21 cellular contexts compared by ENCODE assay signal in the genomic region with DNA sequence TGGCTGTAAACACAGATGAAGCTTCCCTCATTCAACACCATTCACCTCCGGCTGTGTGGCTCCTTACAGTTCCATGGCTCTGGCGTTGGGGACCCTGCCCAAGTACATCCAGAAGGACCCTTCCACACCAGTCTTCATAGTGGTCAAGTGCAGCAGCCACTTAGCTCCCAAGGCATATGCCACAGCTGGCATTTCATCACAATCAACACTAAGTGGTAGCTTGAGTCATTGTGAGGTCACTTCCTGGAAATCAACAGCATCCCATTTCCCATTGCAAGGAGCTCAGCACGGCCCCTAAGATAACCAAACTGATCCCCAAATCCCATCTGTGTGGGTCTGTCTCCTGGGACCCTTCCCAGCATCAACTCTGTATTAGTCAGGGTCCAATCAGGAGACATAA.
DNase-seq lines count a peak whose midpoint lies in the region; ATAC-seq and TF ChIP-seq lines count a peak whose summit lies in the region.
"Had no signal": no experiment of that assay in that cellular context is flagged by ENCODE, and none has a peak within 500 bp of the region (broad histone marks: within the 10 kb centered on the region; RNA-seq: fewer than 3 reads in every experiment).

No MANE protein-coding gene starts in this region.

- no peak overlapping the region for H3K4me3 ChIP-seq in A673 (ENCODE audit: low read depth, low read length, poor library complexity, severe bottlenecking)
- no peak overlapping the region for H3K4me3 ChIP-seq in fibroblast of the aortic adventitia (ENCODE audit: low read depth, low read length)
- no peak overlapping the region for H3K4me3 ChIP-seq in hepatocyte
- H3K4me3 ChIP-seq: gastroesophageal sphincter, left ventricle myocardium inferior had no signal

- ATAC-seq in WTC11, result no peak
- ATAC-seq in HG03521 (IDR thresholded peaks at IDR 0.05; ENCODE audit: unreplicated experiment), result no peak
- ATAC-seq: gastroesophageal sphincter; stimulated activated naive B cell treated with anti-CD40 and anti-IgM and Interleukin-4, amounts not matched to agents 10 μg/mL and 1 μg/mL and 100 μg/mL, for 72 hours had no signal

- POLR2A ChIA-PET in A673 (lab: Charles Lee; ENCODE audit: low non-redundant PET), result interaction anchor here (0.6 kb wide), 1 partner anchor 233 kb away, joined by 3 read pairs; no protein-coding TSS in a partner anchor
- POLR2A ChIA-PET in WTC11 (lab: Charles Lee), result no interaction called here

- no peaks in the 10 kb centered on the region for H3K9me3 Mint-ChIP-seq in WTC11
- H3K9me3 Mint-ChIP-seq: activated CD4-positive, alpha-beta T cell treated with anti-CD3 and anti-CD28 coated beads, Interleukin-2, amount 10 ng/mL, durations not matched to agents 24 days and 14 days had no signal

- H3K9me2 ChIP-seq in hepatocyte (replicated peaks; ENCODE audit: insufficient read depth), result no peaks in the 10 kb centered on the region
- H3K9me2 ChIP-seq: SK-N-SH had no signal

- intact Hi-C loops in A673 (cut with micrococcal nuclease; ENCODE audit: unreplicated experiment), result no loop called here

- no peaks in the 10 kb centered on the region for H3K36me3 ChIP-seq in A673 (ENCODE audit: insufficient read depth, low read length, poor library complexity, severe bottlenecking)
- H3K36me3 ChIP-seq in hepatocyte (replicated peaks; ENCODE audit: insufficient read depth, low read depth), result no peaks in the 10 kb centered on the region

- no peaks in the 10 kb centered on the region for H3K79me2 ChIP-seq in hepatocyte

- H3K9me3 ChIP-seq in A673 (ENCODE audit: low read depth, low read length, poor library complexity, severe bottlenecking), result no peaks in the 10 kb centered on the region
- peaks cover 3% of the 10 kb centered on the region for H3K9me3 ChIP-seq in hepatocyte (ENCODE audit: low read depth)

- WGBS in hepatocyte (ENCODE audit: low lambda C conversion rate, missing lambda C conversion rate), result 76% methylated on average over 3 of the region's 3 CpGs

- no TSS peak for BruUV-seq in A673 (replicated peaks; lab: Mats Ljungman, UMichigan)

- H3K27ac ChIP-seq in A673 (ENCODE audit: low read depth, low read length, poor library complexity, severe bottlenecking) (no peak overlapping the region), hepatocyte (no peak overlapping the region)
- H3K27ac ChIP-seq: gastroesophageal sphincter, left ventricle myocardium inferior had no signal

- H3K27ac Mint-ChIP-seq in WTC11, result no peak overlapping the region
- H3K27ac Mint-ChIP-seq: activated CD4-positive, alpha-beta T cell treated with anti-CD3 and anti-CD28 coated beads, Interleukin-2, amount 10 ng/mL, durations not matched to agents 24 days and 14 days; activated naive CD4-positive, alpha-beta T cell treated with anti-CD3 and anti-CD28 coated beads, Interleukin-2, amount 10 ng/mL, durations not matched to agents 7 days and 5 days; brain; CD8-positive, alpha-beta memory T cell had no signal

- CTCF ChIA-PET in A673 (lab: Charles Lee) (no interaction called here), WTC11 (lab: Charles Lee) (interaction anchor here (0.6 to 1.0 kb wide), 2 partner anchors 34 to 436 kb away, joined by 4 read pairs; no protein-coding TSS in a partner anchor)

- DNase-seq in A673 (ENCODE audit: low spot score), result peak; percentile 23
- DNase-seq in LHCN-M2 (ENCODE audit: low read depth), result peak; percentile 72
- DNase-seq in amniotic epithelial cell (ENCODE audit: low read depth), result peak; percentile 63
- peak; percentile 25 for DNase-seq in fibroblast of the aortic adventitia (ENCODE audit: low read depth)
- DNase-seq in activated naive CD4-positive, alpha-beta T cell treated with anti-CD3 and anti-CD28 coated beads, Interleukin-2, amount 50 U/mL, for 16 hours, result no peak
- no peak for DNase-seq in WTC11 (ENCODE audit: low spot score)
- no peak for DNase-seq in hepatocyte (ENCODE audit: low spot score)
- DNase-seq: ACHN; activated CD4-positive, alpha-beta T cell treated with anti-CD3 and anti-CD28 coated beads, Interleukin-2, amount 10 ng/mL, durations not matched to agents 24 days and 14 days; activated naive CD4-positive, alpha-beta T cell treated with anti-CD3 and anti-CD28 coated beads, Interleukin-2, amount 10 ng/mL, durations not matched to agents 7 days and 5 days; CD8-positive, alpha-beta memory T cell; GOT3; Karpas-422; left ventricle myocardium inferior; NCI-H187 treated with DMSO at 0.1 percent for 48 hours; NCI-H510A; SK-N-SH; stimulated activated naive B cell treated with anti-CD40 and anti-IgM and Interleukin-4, amounts not matched to agents 10 μg/mL and 1 μg/mL and 100 μg/mL, for 72 hours had no signal

- no peak overlapping the region for H2AFZ ChIP-seq in hepatocyte

- TF ChIP-seq CTCF in A673 (conservative IDR thresholded peaks at IDR 0.05; ENCODE audit: low read depth, low read length) (no peak), fibroblast of the aortic adventitia (IDR thresholded peaks at IDR 0.05; ENCODE audit: insufficient read depth, low read length) (no peak), WTC11 (IDR thresholded peaks at IDR 0.05) (no peak), hepatocyte (IDR thresholded peaks at IDR 0.05; ENCODE audit: poor library complexity) (no peak)

- peaks cover 4% of the 10 kb centered on the region for H3K36me3 Mint-ChIP-seq in WTC11

- H3K4me1 ChIP-seq in A673 (ENCODE audit: insufficient read depth, low read length, poor library complexity, severe bottlenecking) (no peaks in the 10 kb centered on the region), hepatocyte (ENCODE audit: insufficient read depth) (no peaks in the 10 kb centered on the region)
- H3K4me1 ChIP-seq: gastroesophageal sphincter, left ventricle myocardium inferior had no signal

- H4K20me1 ChIP-seq in hepatocyte (ENCODE audit: insufficient read depth, poor library complexity, severe bottlenecking), result no peaks in the 10 kb centered on the region

- H3K27me3 ChIP-seq in A673 (replicated peaks; ENCODE audit: insufficient read depth, low read depth, low read length, poor library complexity) (no peaks in the 10 kb centered on the region), hepatocyte (no peaks in the 10 kb centered on the region)
- H3K27me3 ChIP-seq: gastroesophageal sphincter had no signal

- no peak overlapping the region for H3K4me3 Mint-ChIP-seq in WTC11
- H3K4me3 Mint-ChIP-seq: activated CD4-positive, alpha-beta T cell treated with anti-CD3 and anti-CD28 coated beads, Interleukin-2, amount 10 ng/mL, durations not matched to agents 24 days and 14 days; activated naive CD4-positive, alpha-beta T cell treated with anti-CD3 and anti-CD28 coated beads, Interleukin-2, amount 10 ng/mL, durations not matched to agents 7 days and 5 days; brain; CD8-positive, alpha-beta memory T cell; stimulated activated naive B cell treated with anti-CD40 and anti-IgM and Interleukin-4, amounts not matched to agents 10 μg/mL and 1 μg/mL and 100 μg/mL, for 72 hours had no signal

- H3K4me1 Mint-ChIP-seq in WTC11, result no peaks in the 10 kb centered on the region
- H3K4me1 Mint-ChIP-seq: activated CD4-positive, alpha-beta T cell treated with anti-CD3 and anti-CD28 coated beads, Interleukin-2, amount 10 ng/mL, durations not matched to agents 24 days and 14 days; activated naive CD4-positive, alpha-beta T cell treated with anti-CD3 and anti-CD28 coated beads, Interleukin-2, amount 10 ng/mL, durations not matched to agents 7 days and 5 days; brain; CD8-positive, alpha-beta memory T cell had no signal

- H3K4me2 ChIP-seq in hepatocyte, result no peak overlapping the region
- H3K4me2 ChIP-seq: SK-N-SH had no signal

- no peaks in the 10 kb centered on the region for H3K27me3 Mint-ChIP-seq in WTC11 (ENCODE audit: low read depth)
- H3K27me3 Mint-ChIP-seq: activated CD4-positive, alpha-beta T cell treated with anti-CD3 and anti-CD28 coated beads, Interleukin-2, amount 10 ng/mL, durations not matched to agents 24 days and 14 days; activated naive CD4-positive, alpha-beta T cell treated with anti-CD3 and anti-CD28 coated beads, Interleukin-2, amount 10 ng/mL, durations not matched to agents 7 days and 5 days; brain; stimulated activated naive B cell treated with anti-CD40 and anti-IgM and Interleukin-4, amounts not matched to agents 10 μg/mL and 1 μg/mL and 100 μg/mL, for 72 hours had no signal

TF ChIP-seq in WTC11, 78 proteins besides CTCF, POLR2A, EP300 and RAD21:
- no peak for TF ChIP-seq GABPB1 (CRISPR knock-in tag; IDR thresholded peaks at IDR 0.05)
- no peak for TF ChIP-seq MYBL2 (CRISPR knock-in tag; IDR thresholded peaks at IDR 0.05)
- TF ChIP-seq, protein P1, sequence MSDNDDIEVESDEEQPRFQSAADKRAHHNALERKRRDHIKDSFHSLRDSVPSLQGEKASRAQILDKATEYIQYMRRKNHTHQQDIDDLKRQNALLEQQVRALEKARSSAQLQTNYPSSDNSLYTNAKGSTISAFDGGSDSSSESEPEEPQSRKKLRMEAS (CRISPR knock-in tag; IDR thresholded peaks at IDR 0.05), result no peak
- TF ChIP-seq GTF2I (CRISPR knock-in tag; conservative IDR thresholded peaks at IDR 0.05), result no peak
- TF ChIP-seq ZBTB21 (CRISPR knock-in tag; IDR thresholded peaks at IDR 0.05; ENCODE audit: borderline replicate concordance), result no peak
- no peak for TF ChIP-seq JUN (CRISPR knock-in tag; IDR thresholded peaks at IDR 0.05)
- no peak for TF ChIP-seq CREM (CRISPR knock-in tag; IDR thresholded peaks at IDR 0.05)
- no peak for TF ChIP-seq EMX1 (CRISPR knock-in tag; IDR thresholded peaks at IDR 0.05)

Comparison
In these comparisons a context has a peak if more than half of its experiments do, and no peak if none do; other contexts are left out.
1. DNase-seq: peak in A673 (single experiment), LHCN-M2 (single experiment), amniotic epithelial cell (single experiment) and fibroblast of the aortic adventitia (single experiment); none in activated naive CD4-positive, alpha-beta T cell treated with anti-CD3 and anti-CD28 coated beads, Interleukin-2, amount 50 U/mL, for 16 hours (single experiment), WTC11 (single experiment) and hepatocyte (single experiment).